Comparison of ENCODE assay signal across 16 cellular contexts in genomic region chr2:203705184-203705583, GRCh38. TPM values are rescaled to one million over a fixed set of nuclear protein-coding genes. Genes with fewer than 3 reads are reported as not detected.
DNase-seq lines count a peak whose midpoint lies in the region; ATAC-seq and TF ChIP-seq lines count a peak whose summit lies in the region.
"Had no signal": no experiment of that assay in that cellular context is flagged by ENCODE, and none has a peak within 500 bp of the region (broad histone marks: within the 10 kb centered on the region; RNA-seq: fewer than 3 reads in every experiment).

No MANE protein-coding gene starts in this region.

- H3K4me3 ChIP-seq in breast epithelium, result no peak overlapping the region
- H3K4me3 ChIP-seq: esophagus squamous epithelium, suprapubic skin had no signal

- peak overlapping the region; percentile 85 for H3K4me3 Mint-ChIP-seq in T-helper 2 cell treated with Interferon-gamma antibody and Interleukin-4, amounts not matched to agents 5 μg/mL and 100 μg/mL, for 36 hours
- peak overlapping the region; percentile 89 for H3K4me3 Mint-ChIP-seq in activated naive CD4-positive, alpha-beta T cell treated with anti-CD3 and anti-CD28 coated beads for 36 hours
- H3K4me3 Mint-ChIP-seq: memory B cell had no signal

- DNase-seq in T-helper 2 cell treated with Interferon-gamma antibody and Interleukin-4, amounts not matched to agents 5 μg/mL and 100 μg/mL, for 36 hours (ENCODE audit: low spot score), result peak; percentile 71
- DNase-seq in activated naive CD4-positive, alpha-beta T cell treated with anti-CD3 and anti-CD28 coated beads for 36 hours, result peak; percentile 80
- DNase-seq in omental fat pad (ENCODE audit: low spot score) (no peak), HuH-7 (ENCODE audit: low spot score) (no peak), RWPE1 (ENCODE audit: low spot score) (no peak), breast epithelium (ENCODE audit: low spot score in 2 of 2) (no peak)
- DNase-seq: esophagus squamous epithelium, NCI-H2171 treated with DMSO at 0.1 percent for 48 hours, posterior cingulate gyrus, T1000 had no signal

- H3K9me3 Mint-ChIP-seq in T-helper 2 cell treated with Interferon-gamma antibody and Interleukin-4, amounts not matched to agents 5 μg/mL and 100 μg/mL, for 36 hours, result peaks cover 11% of the 10 kb centered on the region
- peaks cover 7% of the 10 kb centered on the region for H3K9me3 Mint-ChIP-seq in activated naive CD4-positive, alpha-beta T cell treated with anti-CD3 and anti-CD28 coated beads for 36 hours

- peaks cover 0 to 8% of the 10 kb centered on the region in 2 donors for H3K9me3 ChIP-seq in breast epithelium
- H3K9me3 ChIP-seq: esophagus squamous epithelium had no signal

- H3K27ac Mint-ChIP-seq in T-helper 2 cell treated with Interferon-gamma antibody and Interleukin-4, amounts not matched to agents 5 μg/mL and 100 μg/mL, for 36 hours, result peak overlapping the region; percentile 100
- H3K27ac Mint-ChIP-seq in activated naive CD4-positive, alpha-beta T cell treated with anti-CD3 and anti-CD28 coated beads for 36 hours, result peak overlapping the region; percentile 93
- H3K27ac Mint-ChIP-seq: memory B cell had no signal

- CTCF ChIA-PET in activated naive CD4-positive, alpha-beta T cell treated with anti-CD3 and anti-CD28 coated beads for 36 hours (lab: Charles Lee), result interaction anchor here (1.2 kb wide), 1 partner anchor 28 kb away, joined by 3 read pairs; no protein-coding TSS in a partner anchor
- CTCF ChIA-PET in RWPE1 (lab: Yijun Ruan, JAX), result interaction anchor here (0.6 kb wide), 1 partner anchor 1218 kb away, joined by 3 read pairs; no protein-coding TSS in a partner anchor

- H3K27me3 ChIP-seq in breast epithelium, result no peaks in the 10 kb centered on the region
- H3K27me3 ChIP-seq: esophagus squamous epithelium, suprapubic skin had no signal

- ATAC-seq in HG02610 (IDR thresholded peaks at IDR 0.05; ENCODE audit: unreplicated experiment) (peak; percentile 32), omental fat pad (ENCODE audit: low FRiP score) (peak; percentile 37), HG03457 (IDR thresholded peaks at IDR 0.05; ENCODE audit: unreplicated experiment) (no peak)

- no peaks in the 10 kb centered on the region for H3K36me3 ChIP-seq in breast epithelium
- H3K36me3 ChIP-seq: esophagus squamous epithelium, suprapubic skin had no signal

- H3K27me3 Mint-ChIP-seq in T-helper 2 cell treated with Interferon-gamma antibody and Interleukin-4, amounts not matched to agents 5 μg/mL and 100 μg/mL, for 36 hours (ENCODE audit: low read depth), result no peaks in the 10 kb centered on the region
- no peaks in the 10 kb centered on the region for H3K27me3 Mint-ChIP-seq in activated naive CD4-positive, alpha-beta T cell treated with anti-CD3 and anti-CD28 coated beads for 36 hours (ENCODE audit: low read depth)

- H3K4me1 ChIP-seq in breast epithelium, result no peaks in the 10 kb centered on the region
- H3K4me1 ChIP-seq: esophagus squamous epithelium, suprapubic skin had no signal

- POLR2A ChIA-PET in RWPE1 (lab: Yijun Ruan, JAX; ENCODE audit: low non-redundant PET), result no interaction called here

- intact Hi-C loops in activated naive CD4-positive, alpha-beta T cell treated with anti-CD3 and anti-CD28 coated beads for 36 hours (cut with micrococcal nuclease), result loop anchor here (1.0 to 5.0 kb wide), 11 partner anchors 13 to 1438 kb away; partner anchors contain the start of gene NOP58
- intact Hi-C loops in breast epithelium (cut with DNase I; ENCODE audit: low total_unique reads), result no loop called here

- H3K4me1 Mint-ChIP-seq in T-helper 2 cell treated with Interferon-gamma antibody and Interleukin-4, amounts not matched to agents 5 μg/mL and 100 μg/mL, for 36 hours (ENCODE audit: low read depth), result peaks cover 32% of the 10 kb centered on the region
- peaks cover 25% of the 10 kb centered on the region for H3K4me1 Mint-ChIP-seq in activated naive CD4-positive, alpha-beta T cell treated with anti-CD3 and anti-CD28 coated beads for 36 hours (ENCODE audit: low read depth)

- no peak overlapping the region for H3K27ac ChIP-seq in RWPE1
- no peak overlapping the region for H3K27ac ChIP-seq in breast epithelium
- H3K27ac ChIP-seq: C4-2B, suprapubic skin had no signal

- no peak for TF ChIP-seq POLR2A in breast epithelium (IDR thresholded peaks at IDR 0.05)

- H3K36me3 Mint-ChIP-seq in T-helper 2 cell treated with Interferon-gamma antibody and Interleukin-4, amounts not matched to agents 5 μg/mL and 100 μg/mL, for 36 hours (ENCODE audit: low read depth), result peaks cover 29% of the 10 kb centered on the region
- H3K36me3 Mint-ChIP-seq in activated naive CD4-positive, alpha-beta T cell treated with anti-CD3 and anti-CD28 coated beads for 36 hours (ENCODE audit: low read depth), result peaks cover 22% of the 10 kb centered on the region
- H3K36me3 Mint-ChIP-seq: memory B cell had no signal

- TF ChIP-seq CTCF in omental fat pad (IDR thresholded peaks at IDR 0.05) (no peak), RWPE1 (conservative IDR thresholded peaks at IDR 0.05; ENCODE audit: low read depth) (no peak), breast epithelium (IDR thresholded peaks at IDR 0.05) (no peak)

RNA-seq across cellular contexts. Expression of gene CD28, which starts 1.3 kb away (rescaled TPM):
- total RNA-seq in activated naive CD4-positive, alpha-beta T cell treated with anti-CD3 and anti-CD28 coated beads for 36 hours, result 100 to 1,000 TPM; 165 to 167 TPM
- 10 to 100 TPM in 1 of 4 donors, 1 to 10 TPM in 3; 1.6 to 16.3 (median 6.0) TPM for total RNA-seq in omental fat pad
- total RNA-seq in breast epithelium, result 1 to 10 TPM; 2.2 to 4.2 (median 2.9) TPM
- total RNA-seq: M059J had no signal

Comparison
In these comparisons a context has a peak if more than half of its experiments do, and no peak if none do; other contexts are left out.
1. DNase-seq: peak in T-helper 2 cell treated with Interferon-gamma antibody and Interleukin-4, amounts not matched to agents 5 μg/mL and 100 μg/mL, for 36 hours (single experiment) and activated naive CD4-positive, alpha-beta T cell treated with anti-CD3 and anti-CD28 coated beads for 36 hours (single experiment); none in omental fat pad (single experiment), HuH-7 (single experiment), RWPE1 (single experiment) and breast epithelium (0 of 2).
2. RNA of gene CD28, which starts 1.3 kb away (total RNA-seq): 165 to 167 TPM in activated naive CD4-positive, alpha-beta T cell treated with anti-CD3 and anti-CD28 coated beads for 36 hours; 1.6 to 16.3 TPM in omental fat pad and 2.2 to 4.2 TPM in breast epithelium; every median in the first group is over 4 times any median in the second.